ENCODE assay signal across 16 cellular contexts in genomic region chr11:46876471-46876870, GRCh38. TPM values are rescaled to one million over a fixed set of nuclear protein-coding genes. Genes with fewer than 3 reads are reported as not detected.
DNase-seq lines count a peak whose midpoint lies in the region; ATAC-seq and TF ChIP-seq lines count a peak whose summit lies in the region.
"Had no signal": no experiment of that assay in that cellular context is flagged by ENCODE, and none has a peak within 500 bp of the region (broad histone marks: within the 10 kb centered on the region; RNA-seq: fewer than 3 reads in every experiment).

No MANE protein-coding gene starts in this region.

- H3K27me3 ChIP-seq in upper lobe of right lung = no peaks in the 10 kb centered on the region
- no peaks in the 10 kb centered on the region for H3K27me3 ChIP-seq in PC-3 (ENCODE audit: low read length)
- no peaks in the 10 kb centered on the region for H3K27me3 ChIP-seq in CD8-positive, alpha-beta T cell (ENCODE audit: insufficient read depth, low read length)
- no peaks in the 10 kb centered on the region for H3K27me3 ChIP-seq in transverse colon
- H3K27me3 ChIP-seq: BE2C had no signal

- H3F3A ChIP-seq in PC-3 (ENCODE audit: low read length, unreplicated experiment) = no peaks in the 10 kb centered on the region

- H2AFZ ChIP-seq in PC-3 (ENCODE audit: low read length) = no peak overlapping the region

- H3K4me1 Mint-ChIP-seq in nephron progenitor cell = no peaks in the 10 kb centered on the region
- no peaks in the 10 kb centered on the region for H3K4me1 Mint-ChIP-seq in CD8-positive, alpha-beta T cell (ENCODE audit: low read depth)
- H3K4me1 Mint-ChIP-seq: CD4-positive, CD25-positive, alpha-beta regulatory T cell; H9 had no signal

- in situ Hi-C loops in transverse colon (cut with MboI; ENCODE audit: low pct_ligation_motif_present in 1 of 4, low pct_unique_long_range_greater_than_20kb in 1 of 4, low sequenced_read_pairs in 3 of 4) = no loop called here

- H3K4me1 ChIP-seq in upper lobe of right lung = no peaks in the 10 kb centered on the region
- no peaks in the 10 kb centered on the region for H3K4me1 ChIP-seq in PC-3 (ENCODE audit: insufficient read depth, low read length)
- H3K4me1 ChIP-seq in CD8-positive, alpha-beta T cell (ENCODE audit: insufficient read depth, low read length) = no peaks in the 10 kb centered on the region
- H3K4me1 ChIP-seq in transverse colon = no peaks in the 10 kb centered on the region
- H3K4me1 ChIP-seq: BE2C had no signal

- WGBS in transverse colon (ENCODE audit: low coverage in 1 of 2), 2 donors = 93 to 100% methylated on average over 3 to 11 of the region's 11 CpGs

- H3K4me2 ChIP-seq in PC-3 (ENCODE audit: low read length) = no peak overlapping the region

- H3K27ac ChIP-seq in RWPE1 = 0 out of 2 replicates have a peak overlapping the region, but pooled peaks have one; percentile 3
- H3K27ac ChIP-seq in upper lobe of right lung = no peak overlapping the region
- H3K27ac ChIP-seq in PC-3 (ENCODE audit: low read length) = no peak overlapping the region
- no peak overlapping the region for H3K27ac ChIP-seq in CD8-positive, alpha-beta T cell (ENCODE audit: low read depth, low read length)
- no peak overlapping the region for H3K27ac ChIP-seq in transverse colon

- no peak overlapping the region for H3K4me3 ChIP-seq in upper lobe of right lung
- no peak overlapping the region for H3K4me3 ChIP-seq in PC-3 (ENCODE audit: low read length)
- no peak overlapping the region for H3K4me3 ChIP-seq in CD8-positive, alpha-beta T cell (ENCODE audit: low read depth, low read length)
- no peak overlapping the region for H3K4me3 ChIP-seq in transverse colon

- no TSS peak for BruUV-seq in PC-3 (replicated peaks; lab: Mats Ljungman, UMichigan)

- H3K36me3 ChIP-seq in upper lobe of right lung = peaks cover 24% of the 10 kb centered on the region
- no peaks in the 10 kb centered on the region for H3K36me3 ChIP-seq in PC-3 (ENCODE audit: low read depth, low read length)
- H3K36me3 ChIP-seq in CD8-positive, alpha-beta T cell (ENCODE audit: insufficient read depth, low read length) = no peaks in the 10 kb centered on the region
- peaks cover 0 to 12% (median 0%) of the 10 kb centered on the region in 4 donors for H3K36me3 ChIP-seq in transverse colon
- H3K36me3 ChIP-seq: BE2C had no signal

- H4K20me1 ChIP-seq in PC-3 (ENCODE audit: low read length) = no peaks in the 10 kb centered on the region

- no peak for TF ChIP-seq EP300 in transverse colon (IDR thresholded peaks at IDR 0.05; ENCODE audit: low read depth)

- peaks cover 70% of the 10 kb centered on the region for H3K36me3 Mint-ChIP-seq in nephron progenitor cell (ENCODE audit: low read depth)
- no peaks in the 10 kb centered on the region for H3K36me3 Mint-ChIP-seq in CD8-positive, alpha-beta T cell
- H3K36me3 Mint-ChIP-seq: CD4-positive, CD25-positive, alpha-beta regulatory T cell had no signal

- ATAC-seq in upper lobe of right lung (no peak), PC-3 (no peak)
- no peak for ATAC-seq in CD8-positive, alpha-beta T cell

- POLR2A ChIA-PET in RWPE1 (lab: Yijun Ruan, JAX; ENCODE audit: low non-redundant PET) = no interaction called here
- POLR2A ChIA-PET in PC-3 (lab: Charles Lee; ENCODE audit: unreplicated experiment) = no interaction called here
- POLR2A ChIA-PET in CD8-positive, alpha-beta T cell (lab: Charles Lee) = interaction anchor here (0.6 kb wide), 1 partner anchor 671 kb away, joined by 3 read pairs; no protein-coding TSS in a partner anchor

- no peaks in the 10 kb centered on the region for H3K79me2 ChIP-seq in PC-3 (ENCODE audit: low read length)

- peak overlapping the region; percentile 56 for H3K27ac Mint-ChIP-seq in nephron progenitor cell
- no peak overlapping the region for H3K27ac Mint-ChIP-seq in CD8-positive, alpha-beta T cell
- H3K27ac Mint-ChIP-seq: CD4-positive, CD25-positive, alpha-beta regulatory T cell had no signal

- H3K9me2 ChIP-seq in PC-3 (replicated peaks; ENCODE audit: low read length) = no peaks in the 10 kb centered on the region

- DNase-seq in RWPE1 (ENCODE audit: low spot score) = no peak
- DNase-seq in cerebellar nuclear complex (lab: John Stamatoyannopoulos, UW) = peak; percentile 88 to 92
- DNase-seq in nephron progenitor cell = no peak
- DNase-seq in upper lobe of right lung = peak; percentile 47
- no peak for DNase-seq in PC-3
- no peak for DNase-seq in NCI-H1930 (lab: John Stamatoyannopoulos, UW)
- DNase-seq in CD8-positive, alpha-beta T cell = no peak
- DNase-seq in transverse colon = no peak
- DNase-seq: ACHN; BE2C; CD4-positive, CD25-positive, alpha-beta regulatory T cell; DMS153; DMS79; GF-D8; H9; IMR-90 had no signal

- CTCF ChIA-PET in RWPE1 (lab: Yijun Ruan, JAX) = interaction anchor here (0.6 to 2.1 kb wide), 3 partner anchors 277 to 570 kb away, joined by 3 to 7 read pairs (median 4); no protein-coding TSS in a partner anchor
- CTCF ChIA-PET in PC-3 (lab: Charles Lee) = no interaction called here
- CTCF ChIA-PET in CD8-positive, alpha-beta T cell (lab: Charles Lee) = interaction anchor here (1.3 kb wide), 1 partner anchor 277 kb away, joined by 4 read pairs; no protein-coding TSS in a partner anchor

- no peak overlapping the region for H3K4me3 Mint-ChIP-seq in nephron progenitor cell
- no peak overlapping the region for H3K4me3 Mint-ChIP-seq in CD8-positive, alpha-beta T cell
- H3K4me3 Mint-ChIP-seq: CD4-positive, CD25-positive, alpha-beta regulatory T cell; H9 had no signal

- no peaks in the 10 kb centered on the region for H3K9me3 ChIP-seq in upper lobe of right lung
- no peaks in the 10 kb centered on the region for H3K9me3 ChIP-seq in PC-3 (ENCODE audit: low read length)
- no peaks in the 10 kb centered on the region for H3K9me3 ChIP-seq in CD8-positive, alpha-beta T cell (ENCODE audit: low read length)
- H3K9me3 ChIP-seq in transverse colon = no peaks in the 10 kb centered on the region
- H3K9me3 ChIP-seq: BE2C had no signal

- H3K27me3 Mint-ChIP-seq in nephron progenitor cell (ENCODE audit: low read depth, poor library complexity) = no peaks in the 10 kb centered on the region
- peaks cover 2% of the 10 kb centered on the region for H3K27me3 Mint-ChIP-seq in CD8-positive, alpha-beta T cell (ENCODE audit: low read depth)

- intact Hi-C loops in upper lobe of right lung (cut with DNase I) (no loop called here), PC-3 (cut with micrococcal nuclease) (no loop called here), transverse colon (cut with DNase I; ENCODE audit: low total_unique reads) (no loop called here)
- intact Hi-C loops in CD8-positive, alpha-beta T cell (cut with DNase I, micrococcal nuclease) = no loop called here

- H3K9me3 Mint-ChIP-seq in nephron progenitor cell = no peaks in the 10 kb centered on the region
- no peaks in the 10 kb centered on the region for H3K9me3 Mint-ChIP-seq in CD8-positive, alpha-beta T cell
- H3K9me3 Mint-ChIP-seq: CD4-positive, CD25-positive, alpha-beta regulatory T cell; H9 had no signal

- no peak for TF ChIP-seq POLR2A in transverse colon (IDR thresholded peaks at IDR 0.05)

- TF ChIP-seq CTCF in RWPE1 (conservative IDR thresholded peaks at IDR 0.05; ENCODE audit: low read depth) = no peak
- TF ChIP-seq CTCF in nephron progenitor cell (IDR thresholded peaks at IDR 0.05) = no peak
- TF ChIP-seq CTCF in upper lobe of right lung (IDR thresholded peaks at IDR 0.05) = no peak
- no peak for TF ChIP-seq CTCF in PC-3 (conservative IDR thresholded peaks at IDR 0.05; ENCODE audit: low read depth, low read length)
- TF ChIP-seq CTCF in CD8-positive, alpha-beta T cell (IDR thresholded peaks at IDR 0.05) = no peak
- TF ChIP-seq CTCF in transverse colon (IDR thresholded peaks at IDR 0.05) = no peak

- no peak overlapping the region for H3K9ac ChIP-seq in PC-3 (ENCODE audit: low read length)

RNA-seq across cellular contexts. Expression of gene CKAP5, which starts 30.4 kb away (rescaled TPM):
- total RNA-seq in upper lobe of right lung (56.3 TPM), PC-3 (2014; rRNA removed) (86.4 and 91.1 TPM in 2 replicates), transverse colon (10 to 100 TPM in 3 of 4 donors, 1 to 10 TPM in 1; 9.7 to 32.2 (median 28.1) TPM)
- 10 to 100 TPM; 18.8 to 22.1 TPM for total RNA-seq in CD8-positive, alpha-beta T cell

RNA-seq across cellular contexts. Expression of gene LRP4, which starts 41.9 kb away (rescaled TPM):
- 14.0 TPM for total RNA-seq in upper lobe of right lung
- 0.87 and 3.1 TPM in 2 replicates for total RNA-seq in PC-3 (2014; rRNA removed)
- not detected for total RNA-seq in CD8-positive, alpha-beta T cell
- 10 to 100 TPM in 3 of 4 donors, 1 to 10 TPM in 1; 7.9 to 52.4 (median 16.2) TPM for total RNA-seq in transverse colon

Comparison
In these comparisons a context has a peak if more than half of its experiments do, and no peak if none do; other contexts are left out.
1. DNase-seq: peak in cerebellar nuclear complex (2 of 2) and upper lobe of right lung (single experiment); none in RWPE1 (single experiment), nephron progenitor cell (single experiment), PC-3 (single experiment), NCI-H1930 (0 of 2), CD8-positive, alpha-beta T cell (0 of 7) and transverse colon (single experiment).